ENCODE assay signal across 10 cellular contexts in genomic region chr4:124710253-124710849, GRCh38. TPM values are rescaled to one million over a fixed set of nuclear protein-coding genes. Genes with fewer than 3 reads are reported as not detected.
A peak's percentile ranks its signal among the peaks of the same experiment; 100 is the strongest.
DNase-seq lines count a peak whose midpoint lies in the region; ATAC-seq and TF ChIP-seq lines count a peak whose summit lies in the region.
"Had no signal": no experiment of that assay in that cellular context is flagged by ENCODE, and none has a peak within 500 bp of the region (broad histone marks: within the 10 kb centered on the region; RNA-seq: fewer than 3 reads in every experiment).

No MANE protein-coding gene starts in this region.

- H3K36me3 ChIP-seq in PC-3 (ENCODE audit: low read depth, low read length) (peaks cover 31% of the 10 kb centered on the region), fibroblast of lung (ENCODE audit: control insufficient read depth, insufficient read depth, low read length) (no peaks in the 10 kb centered on the region), psoas muscle (ENCODE audit: insufficient read depth in 1 of 2, low read depth in 1 of 2) (peaks cover 0 to 3% of the 10 kb centered on the region in 2 donors)

- H3K9ac ChIP-seq in PC-3 (ENCODE audit: low read length) (peak overlapping the region; percentile 85), fibroblast of lung (ENCODE audit: insufficient read depth, low read length) (no peak overlapping the region)

- no peaks in the 10 kb centered on the region for H3K9me2 ChIP-seq in PC-3 (replicated peaks; ENCODE audit: low read length)

- H3K4me3 ChIP-seq in PC-3 (ENCODE audit: low read length), result peak overlapping the region; percentile 92
- H3K4me3 ChIP-seq in fibroblast of lung (replicated peaks in 1 of 4; ENCODE audit: control extremely low read depth in 1 of 4, insufficient read depth in 1 of 4, low read depth in 3 of 4, low read length in 4 of 4), result peak overlapping the region; percentile 55 to 82 (median 78)
- H3K4me3 ChIP-seq in psoas muscle, result peak overlapping the region; percentile 83

- no peak for ATAC-seq in PC-3
- no peak for ATAC-seq in psoas muscle
- no peak for ATAC-seq in HG03442 (IDR thresholded peaks at IDR 0.05; ENCODE audit: unreplicated experiment)

- CTCF ChIA-PET in PC-3 (lab: Charles Lee), result interaction anchor here (0.7 kb wide), 1 partner anchor 535 kb away, joined by 3 read pairs; no protein-coding TSS in a partner anchor

- H3K79me2 ChIP-seq in PC-3 (ENCODE audit: low read length), result peaks cover 71% of the 10 kb centered on the region
- H3K79me2 ChIP-seq in fibroblast of lung (ENCODE audit: control insufficient read depth, insufficient read depth, low read length), result peaks cover 55% of the 10 kb centered on the region

- BruUV-seq in PC-3 (replicated peaks; lab: Mats Ljungman, UMichigan), result no TSS peak

- no peaks in the 10 kb centered on the region for H3F3A ChIP-seq in PC-3 (ENCODE audit: low read length, unreplicated experiment)

- H4K20me1 ChIP-seq in PC-3 (ENCODE audit: low read length), result peaks cover 45% of the 10 kb centered on the region
- no peaks in the 10 kb centered on the region for H4K20me1 ChIP-seq in fibroblast of lung (ENCODE audit: control insufficient read depth, extremely low read depth, insufficient read depth, low read length)

- intact Hi-C loops in PC-3 (cut with micrococcal nuclease) (loop anchor here (2.0 to 5.0 kb wide), 2 partner anchors 362 to 537 kb away; no protein-coding TSS in a partner anchor), psoas muscle (cut with DNase I) (loop anchor here (10.0 kb wide), 2 partner anchors 224 to 376 kb away; no protein-coding TSS in a partner anchor), posterior cingulate gyrus (cut with DNase I) (no loop called here)

- H3K4me1 ChIP-seq in PC-3 (ENCODE audit: insufficient read depth, low read length), result peaks cover 41% of the 10 kb centered on the region
- H3K4me1 ChIP-seq in fibroblast of lung (ENCODE audit: control insufficient read depth, extremely low read depth, insufficient read depth, low read length), result peaks cover 6% of the 10 kb centered on the region
- H3K4me1 ChIP-seq in psoas muscle, result peaks cover 22% of the 10 kb centered on the region

- H3K9me3 ChIP-seq in PC-3 (ENCODE audit: low read length), result no peaks in the 10 kb centered on the region
- H3K9me3 ChIP-seq in fibroblast of lung (ENCODE audit: control insufficient read depth, insufficient read depth, low read depth, low read length), result no peaks in the 10 kb centered on the region
- no peaks in the 10 kb centered on the region for H3K9me3 ChIP-seq in psoas muscle

- DNase-seq in G401 (ENCODE audit: low spot score), result peak; percentile 11
- peak; percentile 19 for DNase-seq in PC-3
- DNase-seq in fibroblast of lung (ENCODE audit: low read depth in 2 of 2), result peak in 1 of 2 donors; percentile 41
- no peak for DNase-seq in psoas muscle
- DNase-seq in activated CD8-positive, alpha-beta memory T cell treated with anti-CD3 and anti-CD28 coated beads, Interleukin-2, amount 50 U/mL, for 48 hours, result no peak
- DNase-seq in posterior cingulate gyrus, result no peak
- DNase-seq in A172 (ENCODE audit: low spot score), result no peak
- DNase-seq: activated CD4-positive, alpha-beta T cell treated with anti-CD3 and anti-CD28 coated beads, Interleukin-2, amount 10 ng/mL, durations not matched to agents 24 days and 14 days; HFFc6 had no signal

- H3K4me2 ChIP-seq in PC-3 (ENCODE audit: low read length) (peak overlapping the region; percentile 84), fibroblast of lung (ENCODE audit: extremely low read depth, insufficient read depth, low read length) (peak overlapping the region; percentile 97)

- H2AFZ ChIP-seq in PC-3 (ENCODE audit: low read length) (no peak overlapping the region), fibroblast of lung (ENCODE audit: low read length) (no peak overlapping the region)

- no peak overlapping the region for H3K27ac ChIP-seq in PC-3 (ENCODE audit: low read length)
- H3K27ac ChIP-seq in fibroblast of lung (ENCODE audit: insufficient read depth, low read length), result peak overlapping the region; percentile 90
- H3K27ac ChIP-seq in psoas muscle, result no peak overlapping the region

- no peak for TF ChIP-seq CTCF in PC-3 (conservative IDR thresholded peaks at IDR 0.05; ENCODE audit: low read depth, low read length)
- TF ChIP-seq CTCF in fibroblast of lung (conservative IDR thresholded peaks at IDR 0.05 in 1 of 2, IDR thresholded peaks at IDR 0.05 in 1 of 2; ENCODE audit: low read depth in 1 of 2, low read length in 2 of 2), result no peak
- no peak for TF ChIP-seq CTCF in psoas muscle (IDR thresholded peaks at IDR 0.05)

- POLR2A ChIA-PET in PC-3 (lab: Charles Lee; ENCODE audit: unreplicated experiment), result interaction anchor here (0.6 kb wide), 1 partner anchor 359 kb away, joined by 4 read pairs; no protein-coding TSS in a partner anchor

- H3K27me3 ChIP-seq in PC-3 (ENCODE audit: low read length) (no peaks in the 10 kb centered on the region), fibroblast of lung (ENCODE audit: control insufficient read depth, insufficient read depth, low read length) (no peaks in the 10 kb centered on the region), psoas muscle (ENCODE audit: insufficient read depth in 3 of 3, low read length in 2 of 3) (no peaks in the 10 kb centered on the region)

- WGBS in psoas muscle, 3 donors, result 44 to 50% (median 49%) methylated on average over 4 of the region's 4 CpGs

- in situ Hi-C loops in G401 (cut with HindIII; ENCODE audit: low sequenced_read_pairs), result no loop called here

RNA-seq across cellular contexts. Expression of gene ANKRD50, which starts 2.2 kb away (rescaled TPM):
- total RNA-seq in G401 (2014; rRNA removed; shearing (Covaris generic)), result 6.0 and 12.7 TPM in 2 replicates
- total RNA-seq in PC-3 (2014; rRNA removed) (26.3 and 29.3 TPM in 2 replicates), fibroblast of lung (21.3 and 28.4 TPM in 2 replicates), psoas muscle (1 to 10 TPM; 2.9 to 7.0 (median 4.8) TPM)
- polyA plus RNA-seq in fibroblast of lung (11.4 and 17.2 TPM in 2 replicates), psoas muscle (1 to 10 TPM in 2 of 3 donors, under 1 TPM in 1; 0.66 to 3.1 (median 1.4) TPM)
- polyA plus RNA-seq in fibroblast of lung (2012), result 7.7 and 11.7 TPM in 2 replicates
- 4.6 and 10.4 TPM in 2 replicates for polyA minus RNA-seq in fibroblast of lung (ENCODE audit: low replicate concordance)
- total RNA-seq in A172 (2014; rRNA removed; shearing (Covaris generic)), result 28.5 and 33.0 TPM in 2 replicates

Comparison
In these comparisons a context has a peak if more than half of its experiments do, and no peak if none do; other contexts are left out.
1. DNase-seq: peak in G401 (single experiment) and PC-3 (single experiment); none in psoas muscle (0 of 2), activated CD8-positive, alpha-beta memory T cell treated with anti-CD3 and anti-CD28 coated beads, Interleukin-2, amount 50 U/mL, for 48 hours (single experiment), posterior cingulate gyrus (0 of 10) and A172 (single experiment).
2. Peak in every context shown above with its lines, with median percentiles within 50 percentile points of each other: H3K4me3 ChIP-seq.